Comparison of ENCODE assay signal across 8 cellular contexts in the genomic region with DNA sequence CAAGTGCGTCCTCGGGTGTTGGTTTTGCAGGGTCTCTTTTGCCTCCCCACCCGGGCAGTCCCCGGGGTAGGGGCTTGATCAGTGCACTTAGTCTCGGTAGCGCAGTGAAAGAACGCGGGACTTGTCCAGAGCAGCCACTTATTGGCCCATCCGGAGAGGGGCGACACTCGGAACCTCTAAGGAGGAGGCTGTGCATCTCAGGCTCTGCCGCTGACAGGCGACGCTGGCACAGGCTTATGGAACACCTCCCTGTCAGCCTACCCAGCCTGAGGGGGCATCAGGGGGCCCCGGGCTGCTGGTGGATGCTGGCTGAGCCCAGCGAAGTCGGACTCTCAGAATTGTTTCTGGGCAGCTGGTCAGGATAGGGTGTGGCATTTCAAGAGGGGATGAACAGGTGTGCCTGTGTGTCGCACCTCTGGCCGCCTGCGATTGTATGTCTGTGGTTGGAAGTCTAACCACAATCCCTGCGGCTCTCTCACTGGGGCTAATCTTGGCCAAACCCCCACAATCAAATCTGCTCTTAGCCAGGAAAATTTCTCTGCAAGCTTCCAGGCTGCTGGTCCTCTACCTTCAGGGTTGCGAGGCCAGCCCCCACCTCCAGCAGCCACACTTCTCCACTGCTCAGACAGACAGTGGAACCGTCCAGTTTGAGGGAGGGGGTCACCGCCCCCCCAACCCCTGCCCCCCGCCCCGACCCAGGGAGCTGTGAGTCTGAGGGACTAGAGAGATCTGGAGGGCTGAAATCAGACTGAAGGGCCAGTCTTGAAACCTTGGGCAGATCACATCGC. TPM values are rescaled to one million over a fixed set of nuclear protein-coding genes. Genes with fewer than 3 reads are reported as not detected.
DNase-seq lines count a peak whose midpoint lies in the region; ATAC-seq and TF ChIP-seq lines count a peak whose summit lies in the region.

No MANE protein-coding gene starts in this region.

- peaks cover 38% of the 10 kb centered on the region for H3K4me1 Mint-ChIP-seq in activated naive CD8-positive, alpha-beta T cell (ENCODE audit: low read depth)

- ATAC-seq in GM19467 (IDR thresholded peaks at IDR 0.05; ENCODE audit: unreplicated experiment) (peak; percentile 27), gastrocnemius medialis (peak; percentile 2 to 22)

- intact Hi-C loops in gastrocnemius medialis (cut with DNase I; ENCODE audit: low total_unique reads): loop anchor here (1.0 to 2.0 kb wide), 4 partner anchors 7 to 327 kb away; a partner anchor contains a TSS

- H3K27ac Mint-ChIP-seq in activated naive CD8-positive, alpha-beta T cell: peak overlapping the region; percentile 97

- H3K36me3 ChIP-seq in right atrium auricular region (peaks cover 21% of the 10 kb centered on the region), gastrocnemius medialis (no peaks in the 10 kb centered on the region)

- DNase-seq in DMS53 (lab: John Stamatoyannopoulos, UW) (peak; percentile 95), HT-29 (ENCODE audit: low spot score) (peak; percentile 69), OCI-M1 (lab: John Stamatoyannopoulos, UW) (peak; percentile 97), right atrium auricular region (ENCODE audit: low spot score) (no peak), gastrocnemius medialis (no peak), putamen (ENCODE audit: low spot score) (no peak)

- TF ChIP-seq POLR2A in gastrocnemius medialis (IDR thresholded peaks at IDR 0.05): no peak

- no peaks in the 10 kb centered on the region for H3K9me3 ChIP-seq in right atrium auricular region
- no peaks in the 10 kb centered on the region for H3K9me3 ChIP-seq in gastrocnemius medialis

- in situ Hi-C loops in gastrocnemius medialis (cut with MboI; ENCODE audit: low sequenced_read_pairs in 4 of 4): no loop called here

- no peak for TF ChIP-seq CTCF in right atrium auricular region (IDR thresholded peaks at IDR 0.05)
- no peak for TF ChIP-seq CTCF in gastrocnemius medialis (IDR thresholded peaks at IDR 0.05 in 4 of 5, conservative IDR thresholded peaks at IDR 0.05 in 1 of 5)

- H3K27me3 ChIP-seq in right atrium auricular region (no peaks in the 10 kb centered on the region), gastrocnemius medialis (no peaks in the 10 kb centered on the region)

- no peaks in the 10 kb centered on the region for H3K9me3 Mint-ChIP-seq in activated naive CD8-positive, alpha-beta T cell (ENCODE audit: low read depth)

- H3K4me3 ChIP-seq in right atrium auricular region (peak overlapping the region; percentile 72 to 96), gastrocnemius medialis (peak overlapping the region; percentile 75 to 100 (median 94))

- peaks cover 10% of the 10 kb centered on the region for H3K36me3 Mint-ChIP-seq in activated naive CD8-positive, alpha-beta T cell

- H3K27me3 Mint-ChIP-seq in activated naive CD8-positive, alpha-beta T cell: no peaks in the 10 kb centered on the region

- peak overlapping the region; percentile 95 to 96 for H3K27ac ChIP-seq in right atrium auricular region
- H3K27ac ChIP-seq in gastrocnemius medialis: peak overlapping the region; percentile 88 to 100 (median 94)

- H3K4me3 Mint-ChIP-seq in activated naive CD8-positive, alpha-beta T cell: peak overlapping the region; percentile 98

- H3K4me1 ChIP-seq in right atrium auricular region (peaks cover 0 to 40% of the 10 kb centered on the region in 2 donors), gastrocnemius medialis (peaks cover 13 to 26% of the 10 kb centered on the region in 2 donors)

RNA-seq across cellular contexts. Expression of a gene that starts 0.8 kb away (rescaled TPM):
- 10.4 and 11.4 TPM in 2 replicates for total RNA-seq in HT-29 (2014; rRNA removed; shearing (Covaris generic))
- total RNA-seq in right atrium auricular region: 10 to 100 TPM in 1 of 2 donors, 1 to 10 TPM in 1; 9.0 to 10.0 TPM
- 1 to 10 TPM; 3.1 to 8.1 (median 4.3) TPM for total RNA-seq in gastrocnemius medialis

RNA-seq across cellular contexts. Expression of a gene that starts 21.2 kb away (rescaled TPM):
- total RNA-seq in HT-29 (2014; rRNA removed; shearing (Covaris generic)): 1,082 and 1,283 TPM in 2 replicates
- total RNA-seq in right atrium auricular region (100 to 1,000 TPM in 1 of 2 donors, 10 to 100 TPM in 1; 77.0 to 112 TPM), gastrocnemius medialis (100 to 1,000 TPM in 1 of 4 donors, 10 to 100 TPM in 3; 39.1 to 103 (median 71.1) TPM)

Comparison
In these comparisons a context has a peak if more than half of its experiments do, and no peak if none do; other contexts are left out.
1. DNase-seq: peak in DMS53 (single experiment), HT-29 (single experiment) and OCI-M1 (single experiment); none in right atrium auricular region (single experiment), gastrocnemius medialis (0 of 2) and putamen (single experiment).